Comparison of ENCODE assay signal across 1 cellular context in genomic region chr12:8156845-8157244, GRCh38.
TF ChIP-seq lines count a peak whose summit lies in the region.

TSS of gene ZNF705A (plus strand) at chr12:8157015. CDS start at chr12:8172626, 15,611 bp downstream.

TF ChIP-seq in HCT116, 20 proteins besides CTCF, POLR2A, EP300 and RAD21 (continued from another document):
- TF ChIP-seq REST (IDR thresholded peaks at IDR 0.05; ENCODE audit: low read depth), result no peak
- no peak for TF ChIP-seq SRF (IDR thresholded peaks at IDR 0.05; ENCODE audit: low read depth)
- TF ChIP-seq EGR1 (IDR thresholded peaks at IDR 0.05; ENCODE audit: low read depth), result no peak
- no peak for TF ChIP-seq ZBTB33 (IDR thresholded peaks at IDR 0.05; ENCODE audit: extremely low read depth, insufficient replicate concordance, low read length)
- no peak for TF ChIP-seq SP1 (IDR thresholded peaks at IDR 0.05; ENCODE audit: low read depth)
- no peak for TF ChIP-seq YY1 (IDR thresholded peaks at IDR 0.05; ENCODE audit: extremely low read depth, insufficient replicate concordance, low read depth, low read length)
- no peak for TF ChIP-seq ATF3 (IDR thresholded peaks at IDR 0.05)
- TF ChIP-seq EZH2 (IDR thresholded peaks at IDR 0.05), result no peak
